In genomic region chr1:213796525-213796924, GRCh38 we compare ENCODE assay signal across 22 cellular contexts.
DNase-seq lines count a peak whose midpoint lies in the region; ATAC-seq, FAIRE-seq and TF ChIP-seq lines count a peak whose summit lies in the region.
"Had no signal": no experiment of that assay in that cellular context is flagged by ENCODE, and none has a peak within 500 bp of the region (broad histone marks: within the 10 kb centered on the region; RNA-seq: fewer than 3 reads in every experiment).

No MANE protein-coding gene starts in this region.

- H4K20me1 ChIP-seq in HepG2 (ENCODE audit: insufficient read depth, low read length) = no peaks in the 10 kb centered on the region
- H4K20me1 ChIP-seq: BLaER1 had no signal

- TF ChIP-seq EP300 in HepG2 (IDR thresholded peaks at IDR 0.05; ENCODE audit: low read depth in 2 of 2, low read length in 2 of 2) (no peak), HepG2 (CRISPR knock-in tag; IDR thresholded peaks at IDR 0.05; ENCODE audit: borderline replicate concordance) (no peak)

- intact Hi-C loops in HepG2 (cut with micrococcal nuclease; ENCODE audit: unreplicated experiment) = loop anchor here (10.0 kb wide), 1 partner anchor 188 kb away; the partner anchor contains the start of gene PROX1

- H3K9me3 Mint-ChIP-seq in stimulated activated naive B cell treated with anti-CD40 and anti-IgM and Interleukin-4, amounts not matched to agents 10 μg/mL and 1 μg/mL and 100 μg/mL, for 72 hours = peaks cover 4 to 5% of the 10 kb centered on the region in 2 donors
- H3K9me3 Mint-ChIP-seq: GM23338, H9 had no signal

- H2AFZ ChIP-seq in HepG2 (ENCODE audit: low read length) = no peak overlapping the region
- H2AFZ ChIP-seq: GM23338 had no signal

- TF ChIP-seq RAD21 in liver (IDR thresholded peaks at IDR 0.05) = peak in 1 of 2 donors; percentile 41
- TF ChIP-seq RAD21 in HepG2 (CRISPR knock-in tag; IDR thresholded peaks at IDR 0.05) = no peak

- in situ Hi-C loops in HepG2 (cut with HindIII; ENCODE audit: extremely low pct_ligation_motif_present, low pct_unique_long_range_greater_than_20kb) = no loop called here

- H3K4me3 Mint-ChIP-seq in stimulated activated naive B cell treated with anti-CD40 and anti-IgM and Interleukin-4, amounts not matched to agents 10 μg/mL and 1 μg/mL and 100 μg/mL, for 72 hours = no peak overlapping the region
- H3K4me3 Mint-ChIP-seq: B cell; CD4-positive, CD25-positive, alpha-beta regulatory T cell; CD8-positive, alpha-beta T cell; GM23338; H9 had no signal

- DNase-seq in HepG2 (ENCODE audit: low spot score) (no peak), left lobe of liver (ENCODE audit: low spot score) (no peak), small intestine (peak; percentile 29), NCI-H524 (lab: John Stamatoyannopoulos, UW) (no peak)
- no peak for DNase-seq in stimulated activated naive B cell treated with anti-CD40 and anti-IgM and Interleukin-4, amounts not matched to agents 10 μg/mL and 1 μg/mL and 100 μg/mL, for 72 hours
- DNase-seq: Caco-2; CD4-positive, CD25-positive, alpha-beta regulatory T cell; CD8-positive, alpha-beta T cell; DMS153; EL; GDM1; H9 had no signal

- no peaks in the 10 kb centered on the region for H3K79me2 ChIP-seq in HepG2 (ENCODE audit: insufficient read depth, low read length)

- no peaks in the 10 kb centered on the region for H3K9me3 ChIP-seq in liver (ENCODE audit: control insufficient read depth in 4 of 4, low read length in 3 of 4)
- no peaks in the 10 kb centered on the region for H3K9me3 ChIP-seq in HepG2 (ENCODE audit: low read length)
- no peaks in the 10 kb centered on the region for H3K9me3 ChIP-seq in small intestine (ENCODE audit: control insufficient read depth, low read depth)
- H3K9me3 ChIP-seq: BLaER1, Caco-2 had no signal

- no peak overlapping the region for H3K9ac ChIP-seq in liver (ENCODE audit: low read depth in 1 of 2, low read length in 2 of 2)
- H3K9ac ChIP-seq in HepG2 (ENCODE audit: insufficient read depth, low read depth, low read length) = no peak overlapping the region
- H3K9ac ChIP-seq: BLaER1 had no signal

- TF ChIP-seq POLR2A in HepG2 (IDR thresholded peaks at IDR 0.05; ENCODE audit: insufficient read depth in 1 of 2, low read depth in 2 of 2, low read length in 2 of 2) = no peak

- no peak overlapping the region for H3K4me2 ChIP-seq in HepG2 (ENCODE audit: low read depth, low read length)
- H3K4me2 ChIP-seq: BLaER1, GM23338 had no signal

- no peaks in the 10 kb centered on the region for H3K4me1 Mint-ChIP-seq in stimulated activated naive B cell treated with anti-CD40 and anti-IgM and Interleukin-4, amounts not matched to agents 10 μg/mL and 1 μg/mL and 100 μg/mL, for 72 hours
- H3K4me1 Mint-ChIP-seq: B cell; CD4-positive, CD25-positive, alpha-beta regulatory T cell; GM23338 had no signal

- H3K27me3 ChIP-seq in liver (ENCODE audit: control insufficient read depth in 4 of 4, insufficient read depth in 4 of 4, low read length in 3 of 4) (no peaks in the 10 kb centered on the region), HepG2 (ENCODE audit: control insufficient read depth in 1 of 2, insufficient read depth in 2 of 2, low read length in 2 of 2) (no peaks in the 10 kb centered on the region; a peak in 1 of 5 replicates), small intestine (ENCODE audit: control insufficient read depth in 2 of 2, insufficient read depth in 2 of 2, low read length in 2 of 2) (no peaks in the 10 kb centered on the region)
- H3K27me3 ChIP-seq: BLaER1 had no signal

- CTCF ChIA-PET in HepG2 (lab: Yijun Ruan, JAX; ENCODE audit: low intra/inter-chr PET ratio, low total read pairs) = no interaction called here

- no peaks in the 10 kb centered on the region for H3K36me3 Mint-ChIP-seq in stimulated activated naive B cell treated with anti-CD40 and anti-IgM and Interleukin-4, amounts not matched to agents 10 μg/mL and 1 μg/mL and 100 μg/mL, for 72 hours
- H3K36me3 Mint-ChIP-seq: CD4-positive, CD25-positive, alpha-beta regulatory T cell; CD8-positive, alpha-beta T cell had no signal

- POLR2A ChIA-PET in HepG2 (lab: Yijun Ruan, JAX) = no interaction called here

- H3K4me1 ChIP-seq in liver (ENCODE audit: control insufficient read depth in 4 of 4, insufficient read depth in 4 of 4, low read length in 3 of 4) = no peaks in the 10 kb centered on the region
- H3K4me1 ChIP-seq in HepG2 (ENCODE audit: insufficient read depth, low read length) = peaks cover 46% of the 10 kb centered on the region
- H3K4me1 ChIP-seq in small intestine (ENCODE audit: control insufficient read depth in 2 of 2, insufficient read depth in 1 of 2, low read depth in 1 of 2, low read length in 1 of 2) = peaks cover 2 to 3% of the 10 kb centered on the region in 2 donors
- H3K4me1 ChIP-seq: BLaER1 had no signal

- WGBS in liver = 57% methylated on average over 8 of the region's 8 CpGs
- WGBS in HepG2 (ENCODE audit: low lambda C conversion rate) = 89% methylated on average over 8 of the region's 8 CpGs
- WGBS in small intestine, 3 donors = 11 to 48% (median 35%) methylated on average over 8 of the region's 8 CpGs

- H3K27ac ChIP-seq in liver (ENCODE audit: low read depth in 1 of 2, low read length in 2 of 2) (no peak overlapping the region), HepG2 (ENCODE audit: extremely low read length, insufficient read depth, low read length) (no peak overlapping the region), small intestine (ENCODE audit: low read depth in 1 of 2, low read length in 1 of 2) (no peak overlapping the region)
- H3K27ac ChIP-seq: 22Rv1, BLaER1, C4-2B had no signal

- BruUV-seq in HepG2 (replicated peaks; lab: Mats Ljungman, UMichigan) = no TSS peak

- TF ChIP-seq CTCF in liver (IDR thresholded peaks at IDR 0.05; ENCODE audit: low read depth, low read length, missing input control) (no peak), HepG2 (CRISPR knock-in tag; IDR thresholded peaks at IDR 0.05) (no peak)

- no peak overlapping the region for H3K27ac Mint-ChIP-seq in stimulated activated naive B cell treated with anti-CD40 and anti-IgM and Interleukin-4, amounts not matched to agents 10 μg/mL and 1 μg/mL and 100 μg/mL, for 72 hours
- H3K27ac Mint-ChIP-seq: B cell; CD4-positive, CD25-positive, alpha-beta regulatory T cell; CD8-positive, alpha-beta T cell; GM23338; H9 had no signal

- ATAC-seq in HepG2 (no peak), left lobe of liver (peak; percentile 44)
- no peak for ATAC-seq in stimulated activated naive B cell treated with anti-CD40 and anti-IgM and Interleukin-4, amounts not matched to agents 10 μg/mL and 1 μg/mL and 100 μg/mL, for 72 hours (replicated peaks)
- ATAC-seq: CD8-positive, alpha-beta T cell; GM12878; GM23338; HCT116 had no signal

- FAIRE-seq in HepG2 (lab: Jason Lieb, UNC) = no peak
- FAIRE-seq in small intestine (lab: Jason Lieb, UNC) = no peak
- FAIRE-seq: A204.1, GM12878, GM19239 had no signal

- H3K27me3 Mint-ChIP-seq in stimulated activated naive B cell treated with anti-CD40 and anti-IgM and Interleukin-4, amounts not matched to agents 10 μg/mL and 1 μg/mL and 100 μg/mL, for 72 hours = no peaks in the 10 kb centered on the region
- H3K27me3 Mint-ChIP-seq: CD4-positive, CD25-positive, alpha-beta regulatory T cell had no signal

- H3K36me3 ChIP-seq in liver (ENCODE audit: control insufficient read depth in 4 of 4, insufficient read depth in 3 of 4, low read depth in 1 of 4, low read length in 3 of 4) (no peaks in the 10 kb centered on the region), HepG2 (replicated peaks in 1 of 2; ENCODE audit: control insufficient read depth in 1 of 2, insufficient read depth in 2 of 2, low read length in 2 of 2) (no peaks in the 10 kb centered on the region), small intestine (ENCODE audit: control insufficient read depth in 2 of 2, insufficient read depth in 2 of 2, low read length in 2 of 2) (no peaks in the 10 kb centered on the region)
- H3K36me3 ChIP-seq: BLaER1 had no signal

- H3K4me3 ChIP-seq in liver (ENCODE audit: low read depth in 1 of 3, low read length in 3 of 3) (no peak overlapping the region), HepG2 (replicated peaks in 1 of 3; ENCODE audit: insufficient read depth in 1 of 3, low read depth in 2 of 3, low read length in 3 of 3) (no peak overlapping the region), small intestine (ENCODE audit: low read depth in 1 of 2, low read length in 2 of 2) (no peak overlapping the region)
- H3K4me3 ChIP-seq: BLaER1, GM12878, GM23338 had no signal

TF ChIP-seq in liver, 16 proteins besides CTCF, POLR2A, EP300 and RAD21 (continues in another document):
- TF ChIP-seq EGR1 (IDR thresholded peaks at IDR 0.05; ENCODE audit: low read depth in 2 of 2) (no peak), MAX (IDR thresholded peaks at IDR 0.05) (no peak), SP1 (IDR thresholded peaks at IDR 0.05) (no peak)

TF ChIP-seq in HepG2, 621 proteins besides CTCF, POLR2A, EP300 and RAD21 (continues in another document):
- TF ChIP-seq ZNF644 (CRISPR knock-in tag; IDR thresholded peaks at IDR 0.05; ENCODE audit: low read depth) (no peak), HBP1 (CRISPR knock-in tag; IDR thresholded peaks at IDR 0.05; ENCODE audit: low read depth) (no peak), ZNF121 (CRISPR knock-in tag; IDR thresholded peaks at IDR 0.05) (no peak), ZNF251 (CRISPR knock-in tag; IDR thresholded peaks at IDR 0.05) (no peak), HINFP (CRISPR knock-in tag; IDR thresholded peaks at IDR 0.05; ENCODE audit: low read depth) (no peak), ZNF354B (CRISPR knock-in tag; IDR thresholded peaks at IDR 0.05) (no peak), MED8 (CRISPR knock-in tag; IDR thresholded peaks at IDR 0.05; ENCODE audit: insufficient replicate concordance) (no peak)
